In the genomic region with DNA sequence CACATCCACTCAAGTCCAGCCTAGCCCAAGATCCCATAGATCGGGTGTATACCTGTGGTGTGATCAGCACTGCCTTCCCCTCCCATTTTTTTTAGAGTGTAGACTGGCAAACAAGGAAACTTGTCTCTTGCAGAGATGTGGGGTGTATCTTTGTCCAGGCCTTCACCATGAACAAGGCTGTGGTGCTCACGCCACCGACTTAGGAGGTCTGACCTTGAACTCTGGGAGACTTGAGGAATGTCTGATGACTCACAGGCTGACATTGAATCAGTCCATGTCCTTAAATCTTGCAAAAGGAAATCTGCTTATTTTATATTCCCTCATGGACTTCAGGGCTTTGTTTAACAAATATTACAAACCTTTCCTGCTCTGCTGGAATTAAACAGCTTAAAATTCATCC, we compare ENCODE assay signal across 1 cellular context.
TF ChIP-seq lines count a peak whose summit lies in the region.

No MANE protein-coding gene starts in this region.

TF ChIP-seq in K562, 482 proteins besides CTCF, POLR2A, EP300 and RAD21:
- TF ChIP-seq, protein P1, sequence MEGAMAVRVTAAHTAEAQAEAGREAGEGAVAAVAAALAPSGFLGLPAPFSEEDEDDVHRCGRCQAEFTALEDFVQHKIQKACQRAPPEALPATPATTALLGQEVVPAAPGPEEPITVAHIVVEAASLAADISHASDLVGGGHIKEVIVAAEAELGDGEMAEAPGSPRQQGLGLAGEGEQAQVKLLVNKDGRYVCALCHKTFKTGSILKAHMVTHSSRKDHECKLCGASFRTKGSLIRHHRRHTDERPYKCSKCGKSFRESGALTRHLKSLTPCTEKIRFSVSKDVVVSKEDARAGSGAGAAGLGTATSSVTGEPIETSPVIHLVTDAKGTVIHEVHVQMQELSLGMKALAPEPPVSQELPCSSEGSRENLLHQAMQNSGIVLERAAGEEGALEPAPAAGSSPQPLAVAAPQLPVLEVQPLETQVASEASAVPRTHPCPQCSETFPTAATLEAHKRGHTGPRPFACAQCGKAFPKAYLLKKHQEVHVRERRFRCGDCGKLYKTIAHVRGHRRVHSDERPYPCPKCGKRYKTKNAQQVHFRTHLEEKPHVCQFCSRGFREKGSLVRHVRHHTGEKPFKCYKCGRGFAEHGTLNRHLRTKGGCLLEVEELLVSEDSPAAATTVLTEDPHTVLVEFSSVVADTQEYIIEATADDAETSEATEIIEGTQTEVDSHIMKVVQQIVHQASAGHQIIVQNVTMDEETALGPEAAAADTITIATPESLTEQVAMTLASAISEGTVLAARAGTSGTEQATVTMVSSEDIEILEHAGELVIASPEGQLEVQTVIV (CRISPR knock-in tag; IDR thresholded peaks at IDR 0.05; ENCODE audit: borderline replicate concordance): no peak
- no peak for TF ChIP-seq MTA2 (IDR thresholded peaks at IDR 0.05; ENCODE audit: low read depth)
- TF ChIP-seq PATZ1 (CRISPR knock-in tag; IDR thresholded peaks at IDR 0.05; ENCODE audit: borderline replicate concordance): no peak
- TF ChIP-seq NFYB (IDR thresholded peaks at IDR 0.05; ENCODE audit: extremely low read depth, insufficient read length): no peak
- TF ChIP-seq ZC3H11A (IDR thresholded peaks at IDR 0.05; ENCODE audit: low read depth, low read length): no peak
- peak; percentile 26; the same call in 1 of the 2 replicates for TF ChIP-seq ESRRA (IDR thresholded peaks at IDR 0.05; ENCODE audit: borderline replicate concordance, low read depth)
- TF ChIP-seq ZNF140 (CRISPR knock-in tag; IDR thresholded peaks at IDR 0.05): no peak
- peak; percentile 12; the same call in 1 of the 2 replicates for TF ChIP-seq ATF3 (IDR thresholded peaks at IDR 0.05)
- no peak for TF ChIP-seq ATF3 (CRISPR knock-in tag; conservative IDR thresholded peaks at IDR 0.05)
